Comparison of ENCODE assay signal across 1 cellular context in the genomic region with DNA sequence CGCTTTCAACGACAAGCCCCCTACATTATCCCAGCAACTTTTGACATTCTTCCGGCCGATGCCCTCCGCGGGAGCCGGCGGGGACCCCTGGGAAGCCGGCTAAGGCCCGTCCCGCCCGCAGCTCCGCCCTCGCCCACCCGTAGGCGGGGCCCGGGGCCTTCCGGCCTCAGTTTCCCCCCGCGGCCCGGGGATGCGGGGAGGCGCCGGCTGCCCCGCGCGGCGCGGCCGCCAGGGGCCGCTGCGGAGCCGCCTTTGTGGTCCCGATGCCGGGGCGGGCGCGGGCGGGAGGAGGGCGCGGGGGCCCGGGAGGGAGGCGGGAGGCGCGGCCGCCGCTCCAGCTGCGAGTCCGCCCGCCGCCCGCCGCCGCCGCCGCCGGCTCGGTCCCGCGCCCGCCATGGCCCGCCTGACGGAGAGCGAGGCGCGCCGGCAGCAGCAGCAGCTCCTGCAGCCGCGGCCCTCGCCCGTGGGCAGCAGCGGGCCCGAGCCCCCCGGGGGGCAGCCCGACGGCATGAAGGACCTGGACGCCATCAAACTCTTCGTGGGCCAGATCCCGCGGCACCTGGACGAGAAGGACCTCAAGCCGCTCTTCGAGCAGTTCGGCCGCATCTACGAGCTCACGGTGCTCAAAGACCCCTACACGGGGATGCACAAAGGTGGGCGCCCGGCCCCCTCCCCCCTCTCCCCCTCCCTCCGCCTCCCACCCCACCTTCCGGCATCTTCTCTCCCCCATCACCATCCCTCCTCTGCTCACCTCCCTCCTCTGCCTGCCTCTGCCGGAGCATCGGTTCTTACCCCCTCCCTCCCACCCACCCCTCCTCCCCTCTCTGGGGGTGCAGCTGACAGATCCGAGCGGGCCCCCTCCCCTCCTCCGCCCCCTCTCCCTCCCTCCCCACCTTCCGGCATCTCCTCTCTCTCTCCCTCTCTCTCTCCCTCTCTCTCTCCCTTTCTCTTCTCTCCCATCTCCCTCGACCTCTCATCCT.
TF ChIP-seq lines count a peak whose summit lies in the region.

CELF5 (plus strand) TSS at position 316 of the 980 bp plus-strand sequence; CDS start at position 395, 79 bp downstream.

TF ChIP-seq in GM12878, 131 proteins besides CTCF, POLR2A, EP300 and RAD21 (continued from another document):
- TF ChIP-seq ZBTB11 (CRISPR knock-in tag; IDR thresholded peaks at IDR 0.05) (no peak), KLF5 (IDR thresholded peaks at IDR 0.05; ENCODE audit: partially characterized antibody) (no peak), TBL1XR1 (IDR thresholded peaks at IDR 0.05; ENCODE audit: low read depth, low read length) (no peak), SREBF2 (IDR thresholded peaks at IDR 0.05; ENCODE audit: low read length) (no peak), ASH2L (IDR thresholded peaks at IDR 0.05; ENCODE audit: borderline replicate concordance, low read depth) (no peak), STAT3 (IDR thresholded peaks at IDR 0.05; ENCODE audit: low read depth, low read length) (no peak), MLLT1 (IDR thresholded peaks at IDR 0.05) (no peak)
TF ChIP-seq in GM12878: peak in this region for 0.
